23 cellular contexts compared by ENCODE assay signal in the genomic region with DNA sequence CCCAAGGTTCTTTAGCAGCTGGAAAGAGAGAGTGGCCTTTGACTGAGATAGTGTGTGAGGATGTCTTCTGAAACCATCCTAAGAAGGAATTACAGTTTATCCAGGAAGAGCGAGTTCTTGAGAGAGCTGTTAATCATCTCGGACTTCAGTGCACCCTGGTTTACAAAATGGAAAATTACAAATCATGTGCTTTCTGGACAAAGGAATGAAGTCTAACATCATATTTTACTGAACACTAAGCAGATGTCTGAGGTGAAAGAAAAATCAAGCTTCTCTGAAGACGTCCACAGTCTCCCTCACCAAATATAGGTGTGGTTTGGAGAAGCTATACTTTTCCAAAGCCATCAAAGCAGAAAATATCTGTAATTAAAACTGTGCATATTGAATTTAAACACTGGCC.
"Had no signal": no experiment of that assay in that cellular context is flagged by ENCODE, and none has a peak within 500 bp of the region (broad histone marks: within the 10 kb centered on the region; RNA-seq: fewer than 3 reads in every experiment).

No MANE protein-coding gene starts in this region.

- H3K4me1 Mint-ChIP-seq: activated naive CD4-positive, alpha-beta T cell treated with anti-CD3 and anti-CD28 coated beads, Interleukin-2, amount 50 U/mL, for 24 hours; central memory CD8-positive, alpha-beta T cell; immature natural killer cell; naive thymus-derived CD8-positive, alpha-beta T cell had no signal

- H3K27ac Mint-ChIP-seq: activated CD8-positive, alpha-beta memory T cell treated with anti-CD3 and anti-CD28 coated beads, Interleukin-2, amount 10 ng/mL, durations not matched to agents 7 days and 5 days; activated CD8-positive, alpha-beta T cell treated with anti-CD3 and anti-CD28 coated beads, Interleukin-2, amount 10 ng/mL, durations not matched to agents 7 days and 5 days; activated naive CD4-positive, alpha-beta T cell treated with anti-CD3 and anti-CD28 coated beads, Interleukin-2, amount 50 U/mL, for 24 hours; activated naive CD8-positive, alpha-beta T cell treated with anti-CD3 and anti-CD28 coated beads, Interleukin-2, amount 50 U/mL, for 24 hours; activated T-helper 2 cell treated with anti-CD3 and anti-CD28 coated beads, Interferon-gamma antibody, Interleukin-2, Interleukin-4, amounts not matched to agents 10 μg/mL and 5 μg/mL and 100 μg/mL, durations not matched to agents 14 hours and 24 hours and 36 hours; dendritic cell treated with granulocyte-macrophage colony-stimulating factor and Interleukin-4, amounts not matched to agents 40 ng/mL and 50 ng/mL, for 4 days; immature natural killer cell; mesothelial cell of epicardium; naive thymus-derived CD8-positive, alpha-beta T cell; WTC11 had no signal

- H3K9me3 Mint-ChIP-seq: central memory CD8-positive, alpha-beta T cell; immature natural killer cell; mesothelial cell of epicardium had no signal

- H3K27ac ChIP-seq: breast epithelium, thoracic aorta had no signal

- H3K4me3 ChIP-seq: breast epithelium, thoracic aorta had no signal

- H3K4me3 Mint-ChIP-seq: activated CD8-positive, alpha-beta memory T cell treated with anti-CD3 and anti-CD28 coated beads, Interleukin-2, amount 10 ng/mL, durations not matched to agents 7 days and 5 days; activated CD8-positive, alpha-beta T cell treated with anti-CD3 and anti-CD28 coated beads, Interleukin-2, amount 10 ng/mL, durations not matched to agents 7 days and 5 days; activated naive CD4-positive, alpha-beta T cell treated with anti-CD3 and anti-CD28 coated beads, Interleukin-2, amount 50 U/mL, for 24 hours; activated naive CD8-positive, alpha-beta T cell treated with anti-CD3 and anti-CD28 coated beads, Interleukin-2, amount 50 U/mL, for 24 hours; central memory CD8-positive, alpha-beta T cell; dendritic cell treated with granulocyte-macrophage colony-stimulating factor and Interleukin-4, amounts not matched to agents 40 ng/mL and 50 ng/mL, for 4 days; immature natural killer cell; mesothelial cell of epicardium; naive thymus-derived CD8-positive, alpha-beta T cell; WTC11 had no signal

- H3K36me3 ChIP-seq: breast epithelium, thoracic aorta had no signal

- H3K9me3 ChIP-seq: breast epithelium, thoracic aorta had no signal

- DNase-seq: activated CD8-positive, alpha-beta memory T cell treated with anti-CD3 and anti-CD28 coated beads, Interleukin-2, amount 10 ng/mL, durations not matched to agents 7 days and 5 days; activated CD8-positive, alpha-beta T cell treated with anti-CD3 and anti-CD28 coated beads, Interleukin-2, amount 10 ng/mL, durations not matched to agents 7 days and 5 days; activated naive CD8-positive, alpha-beta T cell treated with anti-CD3 and anti-CD28 coated beads, Interleukin-2, amount 50 U/mL, for 24 hours; activated T-cell treated with anti-CD3 and anti-CD28 coated beads, Interleukin-2, amount 50 U/mL, for 48 hours; head of caudate nucleus; hypothalamus; immature natural killer cell; kidney; left colon; naive thymus-derived CD8-positive, alpha-beta T cell; right cardiac atrium; stimulated activated CD4-positive, alpha-beta T cell treated with anti-CD3 and anti-CD28 coated beads, Interleukin-12 subunit alpha, Interleukin-12 subunit beta, amount 100 ng/mL, for 4 hours; stimulated activated CD4-positive, alpha-beta T cell treated with anti-CD3 and anti-CD28 coated beads, Interleukin-4, amount 100 ng/mL, for 1 hour; stimulated activated naive CD8-positive, alpha-beta T cell treated with anti-CD3 and anti-CD28 coated beads, Interleukin-15, Interleukin-2, amounts not matched to agents 100 U/mL and 50 U/mL, for 24 hours; T-helper 2 cell had no signal

- ATAC-seq: activated CD8-positive, alpha-beta memory T cell treated with anti-CD3 and anti-CD28 coated beads, Interleukin-2, amount 10 ng/mL, durations not matched to agents 7 days and 5 days; activated CD8-positive, alpha-beta T cell treated with anti-CD3 and anti-CD28 coated beads, Interleukin-2, amount 10 ng/mL, durations not matched to agents 7 days and 5 days; activated naive CD8-positive, alpha-beta T cell treated with anti-CD3 and anti-CD28 coated beads, Interleukin-2, amount 50 U/mL, for 24 hours; left colon; naive thymus-derived CD8-positive, alpha-beta T cell; right cardiac atrium; stimulated activated naive CD8-positive, alpha-beta T cell treated with anti-CD3 and anti-CD28 coated beads, Interleukin-15, Interleukin-2, amounts not matched to agents 100 U/mL and 50 U/mL, for 24 hours had no signal

- H3K27me3 Mint-ChIP-seq: dendritic cell treated with granulocyte-macrophage colony-stimulating factor and Interleukin-4, amounts not matched to agents 40 ng/mL and 50 ng/mL, for 4 days had no signal

- H3K36me3 Mint-ChIP-seq: activated naive CD4-positive, alpha-beta T cell treated with anti-CD3 and anti-CD28 coated beads, Interleukin-2, amount 50 U/mL, for 24 hours; immature natural killer cell had no signal

- H3K27me3 ChIP-seq: breast epithelium had no signal

- H3K4me1 ChIP-seq: breast epithelium had no signal
